8 cellular contexts compared by ENCODE assay signal in genomic region chr17:63698381-63698885, GRCh38. TPM values are rescaled to one million over a fixed set of nuclear protein-coding genes. Genes with fewer than 3 reads are reported as not detected.
DNase-seq lines count a peak whose midpoint lies in the region; ATAC-seq and TF ChIP-seq lines count a peak whose summit lies in the region.

No MANE protein-coding gene starts in this region.

- in situ Hi-C loops in GM23248 (cut with MboI): no loop called here

- no peak overlapping the region for H3K9ac ChIP-seq in GM23248

- intact Hi-C loops in vagina (cut with DNase I): no loop called here

- H3K27me3 ChIP-seq in vagina (no peaks in the 10 kb centered on the region), GM23248 (replicated peaks; ENCODE audit: insufficient read depth) (no peaks in the 10 kb centered on the region)

- H3F3A ChIP-seq in GM23248 (ENCODE audit: insufficient read depth): peaks cover 16% of the 10 kb centered on the region; the same call in 1 of the 2 replicates

- DNase-seq in stimulated activated CD4-positive, alpha-beta T cell treated with anti-CD3 and anti-CD28 coated beads, Interleukin-12 subunit alpha, Interleukin-12 subunit beta, amount 100 ng/mL, for 4 hours: peak; percentile 28
- no peak for DNase-seq in stimulated activated CD4-positive, alpha-beta T cell treated with anti-CD3 and anti-CD28 coated beads, Interleukin-2, amount 100 ng/mL, for 48 hours
- DNase-seq in activated naive CD8-positive, alpha-beta T cell treated with anti-CD3 and anti-CD28 coated beads, Interleukin-2, amount 50 U/mL, for 24 hours: peak; percentile 48
- DNase-seq in memory B cell (ENCODE audit: low spot score in 2 of 2) (peak in 1 of 2 donors; percentile 30), vagina (ENCODE audit: extremely low spot score in 2 of 2) (no peak), DMS79 (lab: John Stamatoyannopoulos, UW) (no peak), GM23248 (no peak)

- H3K4me3 ChIP-seq in vagina (peak overlapping the region; percentile 60 to 81), GM23248 (no peak overlapping the region)

- no peaks in the 10 kb centered on the region for H4K20me1 ChIP-seq in GM23248 (ENCODE audit: insufficient read depth)

- WGBS in GM23248 (ENCODE audit: low coverage in 1 of 2, low lambda C conversion rate in 2 of 2, missing lambda C conversion rate in 2 of 2), 2 experiments: 72 to 78% methylated on average over 17 to 24 of the region's 24 CpGs

- H3K4me2 ChIP-seq in GM23248 (ENCODE audit: unreplicated experiment): no peak overlapping the region

- no peak for TF ChIP-seq CTCF in vagina (IDR thresholded peaks at IDR 0.05)

- peak overlapping the region; percentile 81 for H3K27ac ChIP-seq in vagina
- H3K27ac ChIP-seq in GM23248: no peak overlapping the region

- H3K36me3 ChIP-seq in vagina (peaks cover 4 to 12% of the 10 kb centered on the region in 2 donors), GM23248 (ENCODE audit: low read depth) (no peaks in the 10 kb centered on the region)

- peak overlapping the region; percentile 85 for H3K4me3 Mint-ChIP-seq in activated naive CD8-positive, alpha-beta T cell treated with anti-CD3 and anti-CD28 coated beads, Interleukin-2, amount 50 U/mL, for 24 hours
- peak overlapping the region; percentile 96 for H3K4me3 Mint-ChIP-seq in memory B cell

- no peak for TF ChIP-seq POLR2A in vagina (IDR thresholded peaks at IDR 0.05)

- H3K79me2 ChIP-seq in GM23248 (ENCODE audit: insufficient read depth): no peaks in the 10 kb centered on the region

- no peaks in the 10 kb centered on the region for H3K9me3 ChIP-seq in vagina
- H3K9me3 ChIP-seq in GM23248 (ENCODE audit: low read depth): no peaks in the 10 kb centered on the region

- H3K4me1 ChIP-seq in vagina (peaks cover 38% of the 10 kb centered on the region), GM23248 (ENCODE audit: insufficient read depth) (0 out of 2 replicates have a peak, but pooled peaks cover 4% of the 10 kb centered on the region)

- H3K9me3 Mint-ChIP-seq in activated naive CD8-positive, alpha-beta T cell treated with anti-CD3 and anti-CD28 coated beads, Interleukin-2, amount 50 U/mL, for 24 hours: no peaks in the 10 kb centered on the region
- no peaks in the 10 kb centered on the region for H3K9me3 Mint-ChIP-seq in memory B cell

- H2AFZ ChIP-seq in GM23248: no peak overlapping the region

- H3K36me3 Mint-ChIP-seq in activated naive CD8-positive, alpha-beta T cell treated with anti-CD3 and anti-CD28 coated beads, Interleukin-2, amount 50 U/mL, for 24 hours (ENCODE audit: low read depth): peaks cover 32% of the 10 kb centered on the region
- H3K36me3 Mint-ChIP-seq in memory B cell: peaks cover 8% of the 10 kb centered on the region

- ATAC-seq in activated naive CD8-positive, alpha-beta T cell treated with anti-CD3 and anti-CD28 coated beads, Interleukin-2, amount 50 U/mL, for 24 hours: no peak
- ATAC-seq in memory B cell (ENCODE audit: low read depth) (no peak), HG02852 (IDR thresholded peaks at IDR 0.05; ENCODE audit: unreplicated experiment) (no peak)

- no peaks in the 10 kb centered on the region for H3K9me2 ChIP-seq in GM23248 (ENCODE audit: insufficient read depth)

- H3K27me3 Mint-ChIP-seq in activated naive CD8-positive, alpha-beta T cell treated with anti-CD3 and anti-CD28 coated beads, Interleukin-2, amount 50 U/mL, for 24 hours: no peaks in the 10 kb centered on the region
- no peaks in the 10 kb centered on the region for H3K27me3 Mint-ChIP-seq in memory B cell

- peak overlapping the region; percentile 91 for H3K27ac Mint-ChIP-seq in activated naive CD8-positive, alpha-beta T cell treated with anti-CD3 and anti-CD28 coated beads, Interleukin-2, amount 50 U/mL, for 24 hours
- H3K27ac Mint-ChIP-seq in memory B cell: peak overlapping the region; percentile 94

- H3K4me1 Mint-ChIP-seq in activated naive CD8-positive, alpha-beta T cell treated with anti-CD3 and anti-CD28 coated beads, Interleukin-2, amount 50 U/mL, for 24 hours: peaks cover 70% of the 10 kb centered on the region
- H3K4me1 Mint-ChIP-seq in memory B cell: peaks cover 55% of the 10 kb centered on the region

RNA-seq across cellular contexts. Expression of gene LIMD2, which starts 1.5 kb away (rescaled TPM):
- total RNA-seq in vagina: 22.6 TPM
- total RNA-seq in GM23248 (2014; rRNA removed; shearing (Covaris generic)): 9.1 and 14.0 TPM in 2 replicates
- 13.6 and 15.8 TPM in 2 replicates for polyA plus RNA-seq in GM23248 (2016; fragmentation: Nextera tagmentation; extraction: Ambion mirVana)

RNA-seq across cellular contexts. Expression of gene STRADA, which starts 43.2 kb away (rescaled TPM):
- total RNA-seq in vagina: 19.4 TPM
- total RNA-seq in GM23248 (2014; rRNA removed; shearing (Covaris generic)): 13.9 and 15.7 TPM in 2 replicates
- 21.6 and 22.3 TPM in 2 replicates for polyA plus RNA-seq in GM23248 (2016; fragmentation: Nextera tagmentation; extraction: Ambion mirVana)

Comparison
In these comparisons a context has a peak if more than half of its experiments do, and no peak if none do; other contexts are left out.
1. DNase-seq: peak in stimulated activated CD4-positive, alpha-beta T cell treated with anti-CD3 and anti-CD28 coated beads, Interleukin-12 subunit alpha, Interleukin-12 subunit beta, amount 100 ng/mL, for 4 hours (single experiment) and activated naive CD8-positive, alpha-beta T cell treated with anti-CD3 and anti-CD28 coated beads, Interleukin-2, amount 50 U/mL, for 24 hours (single experiment); none in stimulated activated CD4-positive, alpha-beta T cell treated with anti-CD3 and anti-CD28 coated beads, Interleukin-2, amount 100 ng/mL, for 48 hours (0 of 2), vagina (0 of 2), DMS79 (single experiment) and GM23248 (single experiment).